In the genomic region with DNA sequence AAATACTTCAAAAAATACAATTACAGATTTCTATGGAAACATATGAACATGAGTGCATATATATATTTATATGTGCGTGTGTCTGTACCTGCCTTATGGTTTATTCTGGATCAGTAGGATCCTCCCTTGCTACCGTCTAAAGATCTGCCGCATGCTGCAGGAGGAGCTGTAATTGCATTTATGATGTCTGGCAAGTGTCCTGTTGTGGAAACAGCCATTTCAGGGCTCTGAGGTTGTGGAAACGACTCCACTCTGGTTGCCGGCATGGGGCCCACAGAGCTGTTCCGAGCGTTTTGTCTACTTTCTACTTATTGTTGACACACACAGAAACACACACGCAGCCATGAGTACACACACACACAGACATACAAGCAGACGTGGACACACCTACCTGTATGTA, we compare ENCODE assay signal across 35 cellular contexts. TPM values are rescaled to one million over a fixed set of nuclear protein-coding genes. Genes with fewer than 3 reads are reported as not detected.
"Had no signal": no experiment of that assay in that cellular context is flagged by ENCODE, and none has a peak within 500 bp of the region (broad histone marks: within the 10 kb centered on the region; RNA-seq: fewer than 3 reads in every experiment).

No MANE protein-coding gene starts in this region.

- H3K9me3 ChIP-seq: MG63, SJSA1 had no signal

- H3K27me3 Mint-ChIP-seq: activated B cell treated with CpG ODN at 0.5 μM for 24 hours; activated CD4-positive, alpha-beta memory T cell treated with anti-CD3 and anti-CD28 coated beads for 36 hours; activated naive CD8-positive, alpha-beta T cell treated with anti-CD3 and anti-CD28 coated beads for 36 hours; central memory CD8-positive, alpha-beta T cell had no signal

- H3K4me3 ChIP-seq: MG63, SJSA1 had no signal

- H3K27ac ChIP-seq: brain microvascular endothelial cell, SJSA1, VCaP had no signal

- H3K4me3 Mint-ChIP-seq: activated B cell treated with CpG ODN at 0.5 μM for 24 hours; activated CD4-positive, alpha-beta memory T cell treated with anti-CD3 and anti-CD28 coated beads for 36 hours; activated naive CD8-positive, alpha-beta T cell treated with anti-CD3 and anti-CD28 coated beads for 36 hours; central memory CD8-positive, alpha-beta T cell had no signal

- ATAC-seq: SK-N-SH treated with all-trans-retinoic acid at 6 μM for 48 hours had no signal

- H3K27ac Mint-ChIP-seq: activated B cell treated with CpG ODN at 0.5 μM for 24 hours had no signal

- H3K27me3 ChIP-seq: brain microvascular endothelial cell, MG63, SJSA1 had no signal

- DNase-seq: activated B cell treated with CpG ODN at 0.5 μM for 24 hours; activated CD4-positive, alpha-beta memory T cell treated with anti-CD3 and anti-CD28 coated beads for 36 hours; activated CD4-positive, alpha-beta T cell treated with anti-CD3 and anti-CD28 coated beads for 4 hours; activated CD4-positive, alpha-beta T cell treated with anti-CD3 and anti-CD28 coated beads, Interleukin-2, amount 50 U/mL, for 1 hour; activated CD4-positive, CD25-positive, alpha-beta regulatory T cell treated with anti-CD3 and anti-CD28 coated beads, Interleukin-2, amount 50 U/mL, for 72 hours; activated CD8-positive, alpha-beta memory T cell treated with anti-CD3 and anti-CD28 coated beads, Interleukin-2, amount 50 U/mL, for 4 hours; activated effector memory CD4-positive, alpha-beta T cell treated with Interleukin-2 at 50 U/mL for 16 hours; activated naive CD4-positive, alpha-beta T cell treated with anti-CD3 and anti-CD28 coated beads, Interleukin-2, amount 50 U/mL, for 16 hours; activated naive CD8-positive, alpha-beta T cell treated with anti-CD3 and anti-CD28 coated beads for 36 hours; activated T-cell treated with anti-CD3 and anti-CD28 coated beads for 4 hours; activated T-cell treated with anti-CD3 and anti-CD28 coated beads, Interleukin-2, amount 50 U/mL, for 48 hours; amniotic stem cell; aorta; brain microvascular endothelial cell; Kasumi-1; MG63; MV-4-11; NCI-H1092; NCI-H1436 treated with DMSO at 0.1 percent for 48 hours; NCI-H1694 treated with DMSO at 0.1 percent for 48 hours; NCI-H2029; NCI-H510A; NCI-H526; NCI-H748 treated with DMSO at 0.1 percent for 48 hours; NK-92 treated with Interleukin-12 subunit alpha and Interleukin-12 subunit beta, amount 100 ng/mL, for 24 hours; OCI-M1; SHP77 treated with DMSO at 0.1 percent for 48 hours; T-helper 1 cell; T-helper 2 cell; T-helper 9 cell had no signal

- H3K9me3 Mint-ChIP-seq: activated B cell treated with CpG ODN at 0.5 μM for 24 hours; activated CD4-positive, alpha-beta memory T cell treated with anti-CD3 and anti-CD28 coated beads for 36 hours; activated naive CD8-positive, alpha-beta T cell treated with anti-CD3 and anti-CD28 coated beads for 36 hours; central memory CD8-positive, alpha-beta T cell had no signal

RNA-seq across cellular contexts. Expression of a gene that starts 39.4 kb away (rescaled TPM):
- total RNA-seq: activated B cell treated with CpG ODN at 0.5 μM for 24 hours; activated CD4-positive, alpha-beta memory T cell treated with anti-CD3 and anti-CD28 coated beads for 36 hours; activated naive CD8-positive, alpha-beta T cell treated with anti-CD3 and anti-CD28 coated beads for 36 hours; chondrocyte; SJSA1 had no signal
